In genomic region chr3:95789111-95789510, GRCh38 we compare ENCODE assay signal across 34 cellular contexts.
DNase-seq lines count a peak whose midpoint lies in the region; ATAC-seq, FAIRE-seq and TF ChIP-seq lines count a peak whose summit lies in the region.
"Had no signal": no experiment of that assay in that cellular context is flagged by ENCODE, and none has a peak within 500 bp of the region (broad histone marks: within the 10 kb centered on the region; RNA-seq: fewer than 3 reads in every experiment).

No MANE protein-coding gene starts in this region.

- H3K4me3 ChIP-seq in PC-3 (ENCODE audit: low read length) (no peak overlapping the region), neural cell (ENCODE audit: low read length) (no peak overlapping the region), smooth muscle cell (no peak overlapping the region), tibial nerve (no peak overlapping the region), MM.1S (ENCODE audit: low read length) (no peak overlapping the region)
- H3K4me3 ChIP-seq: A549; BLaER1; BLaER1 treated with 17β-estradiol and CSF1 and Interleukin-3, amounts not matched to agents 10 nM and 100 nM had no signal

- peak; percentile 8 for TF ChIP-seq RAD21 in neural cell (conservative IDR thresholded peaks at IDR 0.05)

- H3K27ac ChIP-seq in PC-3 (ENCODE audit: low read length) (no peak overlapping the region), neural cell (ENCODE audit: low read length) (no peak overlapping the region), smooth muscle cell (ENCODE audit: low read depth) (no peak overlapping the region), tibial nerve (no peak overlapping the region), MM.1S (ENCODE audit: low read length) (no peak overlapping the region)
- H3K27ac ChIP-seq: 22Rv1; A549; BLaER1; BLaER1 treated with 17β-estradiol and CSF1 and Interleukin-3, amounts not matched to agents 10 nM and 100 nM; C4-2B had no signal

- no peaks in the 10 kb centered on the region for H4K20me1 ChIP-seq in PC-3 (ENCODE audit: low read length)
- no peaks in the 10 kb centered on the region for H4K20me1 ChIP-seq in neural cell (ENCODE audit: insufficient read depth)
- no peaks in the 10 kb centered on the region for H4K20me1 ChIP-seq in smooth muscle cell (ENCODE audit: low read depth)
- H4K20me1 ChIP-seq in MM.1S (ENCODE audit: insufficient read depth, low read length): no peaks in the 10 kb centered on the region
- H4K20me1 ChIP-seq: BLaER1; BLaER1 treated with 17β-estradiol and CSF1 and Interleukin-3, amounts not matched to agents 10 nM and 100 nM had no signal

- BruUV-seq in PC-3 (replicated peaks; lab: Mats Ljungman, UMichigan): no TSS peak

- peak; percentile 5 for FAIRE-seq in urothelium cell line (lab: Jason Lieb, UNC)
- FAIRE-seq: A549, D721Med had no signal

- H3K4me1 ChIP-seq in PC-3 (ENCODE audit: insufficient read depth, low read length) (no peaks in the 10 kb centered on the region), smooth muscle cell (ENCODE audit: low read depth) (no peaks in the 10 kb centered on the region), tibial nerve (no peaks in the 10 kb centered on the region), MM.1S (ENCODE audit: low read length) (no peaks in the 10 kb centered on the region)
- H3K4me1 ChIP-seq: A549; BE2C; BLaER1; BLaER1 treated with 17β-estradiol and CSF1 and Interleukin-3, amounts not matched to agents 10 nM and 100 nM; Caco-2 had no signal

- TF ChIP-seq CTCF in PC-3 (conservative IDR thresholded peaks at IDR 0.05; ENCODE audit: low read depth, low read length): no peak
- no peak for TF ChIP-seq CTCF in neural cell (IDR thresholded peaks at IDR 0.05; ENCODE audit: poor library complexity, severe bottlenecking)
- no peak for TF ChIP-seq CTCF in smooth muscle cell (IDR thresholded peaks at IDR 0.05; ENCODE audit: borderline replicate concordance, insufficient read depth, poor library complexity, severe bottlenecking)
- TF ChIP-seq CTCF in tibial nerve (IDR thresholded peaks at IDR 0.05): no peak
- TF ChIP-seq CTCF in GM13977 (IDR thresholded peaks at IDR 0.05; ENCODE audit: extremely low read depth, insufficient read depth, missing control alignments): no peak
- no peak for TF ChIP-seq CTCF in MM.1S (IDR thresholded peaks at IDR 0.05; ENCODE audit: low read length)

- ATAC-seq in PC-3: 0 out of 2 replicates have a peak, but pooled peaks have one; percentile 27
- ATAC-seq: A549; CD8-positive, alpha-beta T cell had no signal

- no peaks in the 10 kb centered on the region for H3K79me2 ChIP-seq in PC-3 (ENCODE audit: low read length)
- no peaks in the 10 kb centered on the region for H3K79me2 ChIP-seq in neural cell (replicated peaks; ENCODE audit: insufficient read depth, low read length)
- no peaks in the 10 kb centered on the region for H3K79me2 ChIP-seq in smooth muscle cell (ENCODE audit: low read depth)
- H3K79me2 ChIP-seq in MM.1S (ENCODE audit: low read length): no peaks in the 10 kb centered on the region

- in situ Hi-C loops in GM13977 (cut with MboI; ENCODE audit: low pct_unique_long_range_greater_than_20kb, low sequenced_read_pairs, unreplicated experiment): no loop called here

- H3K4me2 ChIP-seq in PC-3 (ENCODE audit: low read length) (no peak overlapping the region), neural cell (ENCODE audit: low read length) (no peak overlapping the region), smooth muscle cell (no peak overlapping the region), MM.1S (ENCODE audit: low read depth, low read length) (no peak overlapping the region)
- H3K4me2 ChIP-seq: A549; BLaER1; BLaER1 treated with 17β-estradiol and CSF1 and Interleukin-3, amounts not matched to agents 10 nM and 100 nM had no signal

- H3K36me3 ChIP-seq in PC-3 (ENCODE audit: low read depth, low read length): no peaks in the 10 kb centered on the region
- no peaks in the 10 kb centered on the region for H3K36me3 ChIP-seq in neural cell (ENCODE audit: insufficient read depth, low read length)
- no peaks in the 10 kb centered on the region for H3K36me3 ChIP-seq in smooth muscle cell (ENCODE audit: low read depth)
- H3K36me3 ChIP-seq in tibial nerve: no peaks in the 10 kb centered on the region
- H3K36me3 ChIP-seq in MM.1S (replicated peaks; ENCODE audit: insufficient read depth, low read length): no peaks in the 10 kb centered on the region
- H3K36me3 ChIP-seq: BE2C; BLaER1; BLaER1 treated with 17β-estradiol and CSF1 and Interleukin-3, amounts not matched to agents 10 nM and 100 nM had no signal

- H3K27me3 ChIP-seq in PC-3 (ENCODE audit: low read length): no peaks in the 10 kb centered on the region
- H3K27me3 ChIP-seq in neural cell (ENCODE audit: insufficient read depth, low read depth, low read length): no peaks in the 10 kb centered on the region
- H3K27me3 ChIP-seq in smooth muscle cell (ENCODE audit: low read depth): no peaks in the 10 kb centered on the region
- no peaks in the 10 kb centered on the region for H3K27me3 ChIP-seq in tibial nerve
- no peaks in the 10 kb centered on the region for H3K27me3 ChIP-seq in MM.1S (replicated peaks; ENCODE audit: insufficient read depth, low read length)
- H3K27me3 ChIP-seq: BE2C had no signal

- intact Hi-C loops in PC-3 (cut with micrococcal nuclease): no loop called here

- H3F3A ChIP-seq in PC-3 (ENCODE audit: low read length, unreplicated experiment): no peaks in the 10 kb centered on the region
- H3F3A ChIP-seq in neural cell (ENCODE audit: insufficient read depth, low read length, poor library complexity, severe bottlenecking): no peaks in the 10 kb centered on the region
- H3F3A ChIP-seq in smooth muscle cell (ENCODE audit: low read depth): no peaks in the 10 kb centered on the region
- H3F3A ChIP-seq in MM.1S (ENCODE audit: insufficient read depth, low read length): no peaks in the 10 kb centered on the region

- no peaks in the 10 kb centered on the region for H3K9me2 ChIP-seq in PC-3 (replicated peaks; ENCODE audit: low read length)
- no peaks in the 10 kb centered on the region for H3K9me2 ChIP-seq in neural cell (ENCODE audit: insufficient read depth, low read length)
- H3K9me2 ChIP-seq in MM.1S (replicated peaks; ENCODE audit: insufficient read depth, low read length): no peaks in the 10 kb centered on the region

- 72% methylated on average over 1 of the region's 1 CpG for WGBS in smooth muscle cell (ENCODE audit: low lambda C conversion rate)
- 64 to 68% methylated on average over 1 of the region's 1 CpG for WGBS in tibial nerve, 2 donors

- CTCF ChIA-PET in PC-3 (lab: Charles Lee): no interaction called here

- no peaks in the 10 kb centered on the region for H3K9me3 ChIP-seq in PC-3 (ENCODE audit: low read length)
- no peaks in the 10 kb centered on the region for H3K9me3 ChIP-seq in neural cell (ENCODE audit: low read length)
- no peaks in the 10 kb centered on the region for H3K9me3 ChIP-seq in smooth muscle cell (replicated peaks; ENCODE audit: low read depth)
- H3K9me3 ChIP-seq in tibial nerve: no peaks in the 10 kb centered on the region
- H3K9me3 ChIP-seq in MM.1S (replicated peaks; ENCODE audit: insufficient read depth, low read length): no peaks in the 10 kb centered on the region
- H3K9me3 ChIP-seq: A549; BE2C; BLaER1; BLaER1 treated with 17β-estradiol and CSF1 and Interleukin-3, amounts not matched to agents 10 nM and 100 nM; Caco-2 had no signal

- TF ChIP-seq POLR2A in tibial nerve (IDR thresholded peaks at IDR 0.05): no peak

- peak; percentile 97 for TF ChIP-seq EP300 in neural cell (conservative IDR thresholded peaks at IDR 0.05; ENCODE audit: poor library complexity, severe bottlenecking)
- no peak for TF ChIP-seq EP300 in tibial nerve (IDR thresholded peaks at IDR 0.05)

- DNase-seq in PC-3 (no peak), smooth muscle cell (lab: John Stamatoyannopoulos, UW; ENCODE audit: unreplicated experiment) (no peak), urothelium cell line (ENCODE audit: low spot score) (no peak), hepatic stellate cell (ENCODE audit: low spot score) (no peak), tibial nerve (ENCODE audit: low spot score in 2 of 2) (no peak), GM13977 (ENCODE audit: low spot score) (no peak), MM.1S (no peak)
- DNase-seq: 8988T; ACHN; AML-193; BE2C; C1 segment of cervical spinal cord; Caco-2; Calu3; CD4-positive, alpha-beta memory T cell; CD4-positive, alpha-beta T cell; CD4-positive, CD25-positive, alpha-beta regulatory T cell; CD8-positive, alpha-beta memory T cell; CD8-positive, alpha-beta T cell; COR-L47; DMS 273 treated with DMSO at 0.1 percent for 48 hours; DMS153; DMS53; DMS79; DMS79 treated with DMSO at 0.1 percent for 48 hours; DND-41; EL had no signal

- POLR2A ChIA-PET in PC-3 (lab: Charles Lee; ENCODE audit: unreplicated experiment): interaction anchor here (0.6 kb wide), 1 partner anchor 188 kb away, joined by 27 read pairs; no protein-coding TSS in a partner anchor

- H3K9ac ChIP-seq in PC-3 (ENCODE audit: low read length) (no peak overlapping the region), neural cell (ENCODE audit: low read length) (no peak overlapping the region), smooth muscle cell (ENCODE audit: low read depth) (no peak overlapping the region), MM.1S (ENCODE audit: low read length) (no peak overlapping the region)
- H3K9ac ChIP-seq: BLaER1; BLaER1 treated with 17β-estradiol and CSF1 and Interleukin-3, amounts not matched to agents 10 nM and 100 nM had no signal

- H2AFZ ChIP-seq in PC-3 (ENCODE audit: low read length) (no peak overlapping the region), neural cell (ENCODE audit: low read depth, low read length) (no peak overlapping the region), smooth muscle cell (ENCODE audit: low read depth) (peak overlapping the region; percentile 15), MM.1S (ENCODE audit: low read length) (no peak overlapping the region)

TF ChIP-seq in neural cell, 6 proteins besides CTCF, POLR2A, EP300 and RAD21:
- TF ChIP-seq POLR2AphosphoS5 (IDR thresholded peaks at IDR 0.05) (peak; percentile 90), SMC3 (conservative IDR thresholded peaks at IDR 0.05; ENCODE audit: poor library complexity) (no peak)
